8 cellular contexts compared by ENCODE assay signal in genomic region chr17:33750943-33751701, GRCh38.
DNase-seq lines count a peak whose midpoint lies in the region; ATAC-seq and TF ChIP-seq lines count a peak whose summit lies in the region.

No MANE protein-coding gene starts in this region.

- H3K9me3 Mint-ChIP-seq in T-helper 2 cell treated with Interferon-gamma antibody and Interleukin-4, amounts not matched to agents 5 μg/mL and 100 μg/mL, for 36 hours: no peaks in the 10 kb centered on the region

- H3K9me2 ChIP-seq in DOHH2 (replicated peaks; ENCODE audit: control insufficient read depth, low read length): no peaks in the 10 kb centered on the region

- H3K27ac Mint-ChIP-seq in T-helper 2 cell treated with Interferon-gamma antibody and Interleukin-4, amounts not matched to agents 5 μg/mL and 100 μg/mL, for 36 hours: no peak overlapping the region

- no peaks in the 10 kb centered on the region for H3K4me1 ChIP-seq in DOHH2 (ENCODE audit: control insufficient read depth, low read length)

- no peak overlapping the region for H3K27ac ChIP-seq in DOHH2 (ENCODE audit: low read depth, low read length)

- H3K36me3 ChIP-seq in DOHH2 (ENCODE audit: control insufficient read depth, low read length): no peaks in the 10 kb centered on the region

- in situ Hi-C loops in KBM-7 (cut with MboI; ENCODE audit: low pct_unique_long_range_greater_than_20kb, low sequenced_read_pairs): no loop called here
- in situ Hi-C loops in astrocyte of the spinal cord (cut with HindIII; ENCODE audit: low sequenced_read_pairs): no loop called here

- H3K9me3 ChIP-seq in DOHH2 (ENCODE audit: control insufficient read depth, insufficient read depth, low read length): no peaks in the 10 kb centered on the region

- H3K4me3 ChIP-seq in DOHH2 (ENCODE audit: low read length) (no peak overlapping the region), astrocyte of the spinal cord (ENCODE audit: low read depth, low read length) (no peak overlapping the region), skeletal muscle cell (ENCODE audit: low read depth, low read length) (no peak overlapping the region)

- H3F3A ChIP-seq in DOHH2 (ENCODE audit: control insufficient read depth, insufficient read depth): no peaks in the 10 kb centered on the region

- no peaks in the 10 kb centered on the region for H3K27me3 ChIP-seq in DOHH2 (ENCODE audit: control insufficient read depth, low read length)

- no peak for ATAC-seq in HG02623 (IDR thresholded peaks at IDR 0.05; ENCODE audit: unreplicated experiment)

- peak overlapping the region; percentile 59 for H3K4me3 Mint-ChIP-seq in T-helper 2 cell treated with Interferon-gamma antibody and Interleukin-4, amounts not matched to agents 5 μg/mL and 100 μg/mL, for 36 hours

- TF ChIP-seq CTCF in DOHH2 (IDR thresholded peaks at IDR 0.05; ENCODE audit: low read depth, low read length, poor library complexity, severe bottlenecking) (peak; percentile 80), astrocyte of the spinal cord (IDR thresholded peaks at IDR 0.05; ENCODE audit: low read depth, low read length) (peak; percentile 88)

- no peaks in the 10 kb centered on the region for H4K20me1 ChIP-seq in DOHH2 (ENCODE audit: control insufficient read depth, insufficient read depth, low read depth, low read length)

- 0 out of 2 replicates have a peak overlapping the region, but pooled peaks have one; percentile 24 for H3K4me2 ChIP-seq in DOHH2 (ENCODE audit: low read length)

- H3K27me3 Mint-ChIP-seq in T-helper 2 cell treated with Interferon-gamma antibody and Interleukin-4, amounts not matched to agents 5 μg/mL and 100 μg/mL, for 36 hours (ENCODE audit: low read depth): peaks cover 16% of the 10 kb centered on the region

- H3K36me3 Mint-ChIP-seq in T-helper 2 cell treated with Interferon-gamma antibody and Interleukin-4, amounts not matched to agents 5 μg/mL and 100 μg/mL, for 36 hours (ENCODE audit: low read depth): no peaks in the 10 kb centered on the region

- DNase-seq in KBM-7: peak; percentile 59
- peak; percentile 43 for DNase-seq in T-helper 2 cell treated with Interferon-gamma antibody and Interleukin-4, amounts not matched to agents 5 μg/mL and 100 μg/mL, for 36 hours (ENCODE audit: low spot score)
- peak; percentile 57 for DNase-seq in astrocyte of the spinal cord (ENCODE audit: low read depth, low spot score)
- peak; percentile 44 for DNase-seq in iPS DF 4.7 (ENCODE audit: extremely low read depth, low spot score)
- DNase-seq in skeletal muscle cell (ENCODE audit: low read depth): peak; percentile 17
- DNase-seq in NCI-H446 treated with DMSO at 0.1 percent for 48 hours (lab: John Stamatoyannopoulos, UW): no peak

- no peaks in the 10 kb centered on the region for H3K79me2 ChIP-seq in DOHH2 (ENCODE audit: control insufficient read depth, low read length)

- peaks cover 6% of the 10 kb centered on the region for H3K4me1 Mint-ChIP-seq in T-helper 2 cell treated with Interferon-gamma antibody and Interleukin-4, amounts not matched to agents 5 μg/mL and 100 μg/mL, for 36 hours (ENCODE audit: low read depth)
